In genomic region chr4:75057369-75057768, GRCh38 we compare ENCODE assay signal across 32 cellular contexts.
"Had no signal": no experiment of that assay in that cellular context is flagged by ENCODE, and none has a peak within 500 bp of the region (broad histone marks: within the 10 kb centered on the region; RNA-seq: fewer than 3 reads in every experiment).

No MANE protein-coding gene starts in this region.

- ATAC-seq: activated CD8-positive, alpha-beta T cell treated with anti-CD3 and anti-CD28 coated beads for 36 hours; activated naive CD4-positive, alpha-beta T cell treated with anti-CD3 and anti-CD28 coated beads, Interleukin-2, amount 50 U/mL, for 72 hours; activated T-cell treated with anti-CD3 and anti-CD28 coated beads, Interleukin-2, amount 50 U/mL, for 4 hours; activated T-cell treated with anti-CD3 and anti-CD28 coated beads, Interleukin-2, amount 50 U/mL, for 72 hours; activated T-helper 17 cell treated with anti-CD3 and anti-CD28 coated beads, Interleukin-2, amount 50 U/mL, for 72 hours; body of pancreas had no signal

- H3K27ac ChIP-seq: adrenal gland, body of pancreas, brain microvascular endothelial cell, breast epithelium, VCaP had no signal

- H3K4me3 ChIP-seq: adrenal gland, body of pancreas, breast epithelium had no signal

- H3K36me3 ChIP-seq: adrenal gland, brain microvascular endothelial cell, breast epithelium had no signal

- H3K27me3 ChIP-seq: adrenal gland, body of pancreas, brain microvascular endothelial cell had no signal

- H3K9me3 ChIP-seq: adrenal gland, body of pancreas, breast epithelium had no signal

- DNase-seq: activated B cell treated with CpG ODN at 0.5 μM for 24 hours; activated CD4-positive, alpha-beta memory T cell treated with anti-CD3 and anti-CD28 coated beads for 36 hours; activated CD4-positive, alpha-beta T cell treated with anti-CD3 and anti-CD28 coated beads for 4 hours; activated CD4-positive, alpha-beta T cell treated with anti-CD3 and anti-CD28 coated beads, Interleukin-2, amount 10 ng/mL, durations not matched to agents 24 days and 14 days; activated CD4-positive, alpha-beta T cell treated with anti-CD3 and anti-CD28 coated beads, Interleukin-2, amount 50 U/mL, for 1 hour; activated CD4-positive, alpha-beta T cell treated with anti-CD3 and anti-CD28 coated beads, Interleukin-2, amount 50 U/mL, for 4 hours; activated CD4-positive, CD25-positive, alpha-beta regulatory T cell treated with anti-CD3 and anti-CD28 coated beads, Interleukin-2, amount 50 U/mL, for 72 hours; activated CD8-positive, alpha-beta memory T cell treated with anti-CD3 and anti-CD28 coated beads, Interleukin-2, amount 50 U/mL, for 4 hours; activated CD8-positive, alpha-beta T cell treated with anti-CD3 and anti-CD28 coated beads for 36 hours; activated effector memory CD4-positive, alpha-beta T cell treated with anti-CD3 and anti-CD28 coated beads, Interleukin-2, amount 50 U/mL, for 16 hours; activated gamma-delta T cell treated with Interleukin-2 at 50 U/mL for 16 hours; activated naive CD4-positive, alpha-beta T cell; activated naive CD4-positive, alpha-beta T cell treated with anti-CD3 and anti-CD28 coated beads for 36 hours; activated naive CD4-positive, alpha-beta T cell treated with anti-CD3 and anti-CD28 coated beads, Interleukin-2, amount 50 U/mL, for 16 hours; activated naive CD8-positive, alpha-beta T cell treated with anti-CD3 and anti-CD28 coated beads for 36 hours; activated T-cell treated with anti-CD3 and anti-CD28 coated beads for 4 hours; activated T-cell treated with anti-CD3 and anti-CD28 coated beads, Interleukin-2, amount 50 U/mL, for 1 hour; activated T-cell treated with anti-CD3 and anti-CD28 coated beads, Interleukin-2, amount 50 U/mL, for 4 hours; activated T-cell treated with anti-CD3 and anti-CD28 coated beads, Interleukin-2, amount 50 U/mL, for 72 hours; adrenal gland; amniotic stem cell; aorta; body of pancreas; brain microvascular endothelial cell; central memory CD4-positive, alpha-beta T cell; T-helper 1 cell; T-helper 2 cell; T-helper 9 cell had no signal

- H3K4me1 ChIP-seq: adrenal gland, body of pancreas, breast epithelium had no signal
